ENCODE assay signal across 1 cellular context in genomic region chr7:154640266-154640865, GRCh38.
A peak's percentile ranks its signal among the peaks of the same experiment; 100 is the strongest.
TF ChIP-seq lines count a peak whose summit lies in the region.

No MANE protein-coding gene starts in this region.

TF ChIP-seq in K562, 482 proteins besides CTCF, POLR2A, EP300 and RAD21 (continued from another document):
- TF ChIP-seq CC2D1A (IDR thresholded peaks at IDR 0.05) = peak; percentile 67; the same call in 1 of the 2 replicates
- TF ChIP-seq MED1 (CRISPR knock-in tag; IDR thresholded peaks at IDR 0.05; ENCODE audit: borderline replicate concordance) = no peak
- TF ChIP-seq ARID1B (IDR thresholded peaks at IDR 0.05) = no peak
- TF ChIP-seq MAZ (CRISPR knock-in tag; conservative IDR thresholded peaks at IDR 0.05 in 1 of 2, IDR thresholded peaks at IDR 0.05 in 1 of 2) = 0 out of 4 replicates have a peak, but pooled peaks of 1 of the 2 experiments have one; percentile 41
- peak; percentile 95 for TF ChIP-seq ARID2 (IDR thresholded peaks at IDR 0.05)
- peak; percentile 57; the same call in 1 of the 2 replicates for TF ChIP-seq STAG1 (CRISPR knock-in tag; IDR thresholded peaks at IDR 0.05; ENCODE audit: borderline replicate concordance)
- TF ChIP-seq KLF16 (IDR thresholded peaks at IDR 0.05) = 0 out of 2 replicates have a peak, but pooled peaks have one; percentile 4
- peak; percentile 35; the same call in 1 of the 2 replicates for TF ChIP-seq PKNOX1 (IDR thresholded peaks at IDR 0.05)
- peak in 1 of 2 experiments; percentile 38; a peak in 1 of 4 replicates for TF ChIP-seq SRF (CRISPR knock-in tag; IDR thresholded peaks at IDR 0.05)
- peak; percentile 44 for TF ChIP-seq MEIS2 (IDR thresholded peaks at IDR 0.05; ENCODE audit: partially characterized antibody)
- 0 out of 2 replicates have a peak, but pooled peaks have one; percentile 39 for TF ChIP-seq JUND (IDR thresholded peaks at IDR 0.05; ENCODE audit: borderline replicate concordance, low read depth, low read length)
- TF ChIP-seq JUND (tag; IDR thresholded peaks at IDR 0.05; ENCODE audit: borderline replicate concordance, low read depth, low read length) = no peak
- peak; percentile 93 for TF ChIP-seq DEAF1 (CRISPR knock-in tag; IDR thresholded peaks at IDR 0.05)
- peak; percentile 36; the same call in 1 of the 2 replicates for TF ChIP-seq CREM (IDR thresholded peaks at IDR 0.05; ENCODE audit: low read depth)
